ENCODE assay signal across 1 cellular context in genomic region chr9:21831841-21832509, GRCh38.
TF ChIP-seq lines count a peak whose summit lies in the region.

No MANE protein-coding gene starts in this region.

TF ChIP-seq in GM12878, 131 proteins besides CTCF, POLR2A, EP300 and RAD21 (continued from another document):
- TF ChIP-seq CEBPZ (IDR thresholded peaks at IDR 0.05; ENCODE audit: low read depth, low read length), result no peak
- TF ChIP-seq SIX5 (IDR thresholded peaks at IDR 0.05; ENCODE audit: low read depth, low read length, severe bottlenecking), result no peak
- no peak for TF ChIP-seq HDAC2 (IDR thresholded peaks at IDR 0.05)
- no peak for TF ChIP-seq SUZ12 (IDR thresholded peaks at IDR 0.05; ENCODE audit: unreplicated experiment)
- peak; percentile 88 for TF ChIP-seq ATF2 (IDR thresholded peaks at IDR 0.05; ENCODE audit: low read length)
- TF ChIP-seq LARP7 (IDR thresholded peaks at IDR 0.05), result no peak
- peak; percentile 46; the same call in 1 of the 2 replicates for TF ChIP-seq CBX5 (IDR thresholded peaks at IDR 0.05; ENCODE audit: low read depth)
- TF ChIP-seq PAX5 (IDR thresholded peaks at IDR 0.05; ENCODE audit: borderline replicate concordance, low read depth, low read length), result peak; percentile 72; the same call in 1 of the 2 replicates
- TF ChIP-seq SRF (IDR thresholded peaks at IDR 0.05; ENCODE audit: low read depth in 2 of 2, low read length in 2 of 2), result peak in 1 of 2 experiments; percentile 53; a peak in 1 of 4 replicates
- TF ChIP-seq HCFC1 (IDR thresholded peaks at IDR 0.05; ENCODE audit: low read length), result no peak
- no peak for TF ChIP-seq MLLT1 (IDR thresholded peaks at IDR 0.05)
- TF ChIP-seq MEF2A (IDR thresholded peaks at IDR 0.05; ENCODE audit: insufficient read depth, low read depth, low read length), result peak; percentile 89
- peak; percentile 99 for TF ChIP-seq CREB1 (IDR thresholded peaks at IDR 0.05; ENCODE audit: low read depth)
- TF ChIP-seq BACH1 (IDR thresholded peaks at IDR 0.05; ENCODE audit: borderline replicate concordance), result no peak
- 0 out of 2 replicates have a peak, but pooled peaks have one; percentile 10 for TF ChIP-seq GATAD2B (conservative IDR thresholded peaks at IDR 0.05; ENCODE audit: low read depth)
- no peak for TF ChIP-seq MTA3 (IDR thresholded peaks at IDR 0.05; ENCODE audit: borderline replicate concordance, low read length)
- TF ChIP-seq RCOR1 (conservative IDR thresholded peaks at IDR 0.05; ENCODE audit: low read depth, low read length), result no peak
- peak in 1 of 2 experiments; percentile 61; a peak in 1 of 4 replicates for TF ChIP-seq ETV6 (conservative IDR thresholded peaks at IDR 0.05 in 1 of 2, IDR thresholded peaks at IDR 0.05 in 1 of 2; ENCODE audit: borderline replicate concordance in 1 of 2, low read depth in 1 of 2)
- TF ChIP-seq RBBP5 (conservative IDR thresholded peaks at IDR 0.05), result no peak
- TF ChIP-seq NR2C1 (IDR thresholded peaks at IDR 0.05), result no peak
- TF ChIP-seq MAX (IDR thresholded peaks at IDR 0.05; ENCODE audit: low read depth, low read length), result no peak
- TF ChIP-seq SUPT20H (IDR thresholded peaks at IDR 0.05; ENCODE audit: borderline replicate concordance, control insufficient read depth, low read depth, low read length), result no peak
- no peak for TF ChIP-seq SIN3A (IDR thresholded peaks at IDR 0.05; ENCODE audit: low read depth, low read length)
- no peak for TF ChIP-seq CHD4 (IDR thresholded peaks at IDR 0.05)
- no peak for TF ChIP-seq IRF4 (IDR thresholded peaks at IDR 0.05; ENCODE audit: low read depth, low read length)
- no peak for TF ChIP-seq RAD51 (IDR thresholded peaks at IDR 0.05)
- TF ChIP-seq YBX1 (IDR thresholded peaks at IDR 0.05), result no peak
- peak; percentile 31; the same call in 1 of the 2 replicates for TF ChIP-seq MTA2 (IDR thresholded peaks at IDR 0.05; ENCODE audit: low read depth)
- TF ChIP-seq KDM1A (IDR thresholded peaks at IDR 0.05; ENCODE audit: borderline replicate concordance), result no peak
- no peak for TF ChIP-seq NRF1 (conservative IDR thresholded peaks at IDR 0.05; ENCODE audit: low read depth, low read length)
- peak; percentile 82 for TF ChIP-seq MEF2B (IDR thresholded peaks at IDR 0.05; ENCODE audit: partially characterized antibody, poor library complexity, severe bottlenecking)
- no peak; the same call in 1 of the 2 replicates for TF ChIP-seq NBN (IDR thresholded peaks at IDR 0.05)
- peak; percentile 71; the same call in 1 of the 2 replicates for TF ChIP-seq DPF2 (IDR thresholded peaks at IDR 0.05)
- TF ChIP-seq CHD2 (IDR thresholded peaks at IDR 0.05; ENCODE audit: borderline replicate concordance, low read depth, low read length), result no peak
- TF ChIP-seq RUNX3 (IDR thresholded peaks at IDR 0.05; ENCODE audit: low read length), result peak; percentile 76
- peak; percentile 41 to 49; a peak in 1 of 4 replicates for TF ChIP-seq BHLHE40 (IDR thresholded peaks at IDR 0.05; ENCODE audit: borderline replicate concordance in 1 of 2, low read depth in 2 of 2, low read length in 1 of 2)
- no peak for TF ChIP-seq NR2F1 (conservative IDR thresholded peaks at IDR 0.05)
- TF ChIP-seq RB1 (IDR thresholded peaks at IDR 0.05; ENCODE audit: borderline replicate concordance), result no peak
- no peak for TF ChIP-seq SP1 (IDR thresholded peaks at IDR 0.05; ENCODE audit: low read depth, low read length)
- TF ChIP-seq POLR2AphosphoS5 (IDR thresholded peaks at IDR 0.05; ENCODE audit: low read length), result no peak
- no peak for TF ChIP-seq JUND (IDR thresholded peaks at IDR 0.05; ENCODE audit: low read depth, low read length)
- TF ChIP-seq PBX3 (IDR thresholded peaks at IDR 0.05; ENCODE audit: insufficient replicate concordance, low read depth, low read length), result no peak
- TF ChIP-seq IKZF1 (conservative IDR thresholded peaks at IDR 0.05), result peak; percentile 43
- TF ChIP-seq NFYA (IDR thresholded peaks at IDR 0.05; ENCODE audit: borderline replicate concordance, low read depth, low read length), result no peak
- no peak for TF ChIP-seq NKRF (conservative IDR thresholded peaks at IDR 0.05)
